1 cellular context compared by ENCODE assay signal in the genomic region with DNA sequence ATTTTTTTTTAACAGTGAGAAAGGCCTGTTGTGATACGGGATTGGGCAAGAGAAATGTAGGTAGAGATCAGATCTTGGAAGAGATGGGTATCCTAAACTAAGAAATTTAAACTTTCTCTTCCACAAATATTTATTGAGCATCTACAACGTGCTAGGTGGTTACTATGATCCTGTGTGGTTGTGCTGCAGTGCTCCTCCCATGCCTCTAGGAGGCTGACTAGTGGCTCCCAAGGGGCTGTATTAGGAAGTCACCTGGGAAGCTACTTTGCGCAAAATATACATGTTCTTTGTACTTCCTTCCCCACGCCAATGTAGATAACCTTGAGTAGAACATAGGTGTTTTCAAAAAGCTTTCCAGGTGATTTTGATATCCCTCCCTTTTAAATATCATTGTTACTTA.
TF ChIP-seq lines count a peak whose summit lies in the region.

No MANE protein-coding gene starts in this region.

TF ChIP-seq in HCT116, 20 proteins besides CTCF, POLR2A, EP300 and RAD21 (continued from another document):
- TF ChIP-seq ZNF274 (IDR thresholded peaks at IDR 0.05; ENCODE audit: low read depth, low read length) = no peak
- no peak for TF ChIP-seq POLR2AphosphoS5 (IDR thresholded peaks at IDR 0.05; ENCODE audit: low read depth, low read length)
- no peak for TF ChIP-seq EZH2phosphoT487 (IDR thresholded peaks at IDR 0.05; ENCODE audit: borderline replicate concordance)
- no peak for TF ChIP-seq EZH2 (IDR thresholded peaks at IDR 0.05)
